ENCODE assay signal across 9 cellular contexts in genomic region chr3:68876112-68876713, GRCh38. TPM values are rescaled to one million over a fixed set of nuclear protein-coding genes. Genes with fewer than 3 reads are reported as not detected.
A peak's percentile ranks its signal among the peaks of the same experiment; 100 is the strongest.
DNase-seq lines count a peak whose midpoint lies in the region; ATAC-seq, FAIRE-seq and TF ChIP-seq lines count a peak whose summit lies in the region.
"Had no signal": no experiment of that assay in that cellular context is flagged by ENCODE, and none has a peak within 500 bp of the region (broad histone marks: within the 10 kb centered on the region; RNA-seq: fewer than 3 reads in every experiment).

No MANE protein-coding gene starts in this region.

- H3K36me3 Mint-ChIP-seq in astrocyte (ENCODE audit: low read depth, unreplicated experiment) = no peaks in the 10 kb centered on the region

- ATAC-seq in GM19463 (IDR thresholded peaks at IDR 0.05; ENCODE audit: unreplicated experiment) = peak; percentile 83
- peak; percentile 78 for ATAC-seq in HG03469 (IDR thresholded peaks at IDR 0.05; ENCODE audit: unreplicated experiment)

- DNase-seq in NCI-H2081 (lab: John Stamatoyannopoulos, UW) (peak; percentile 50 to 77), NCI-H2081 treated with DMSO at 0.1 percent for 48 hours (lab: John Stamatoyannopoulos, UW) (no peak), NCI-H774 (lab: John Stamatoyannopoulos, UW) (peak; percentile 3), astrocyte (ENCODE audit: low read depth) (peak; percentile 35), iPS DF 6.9 (ENCODE audit: low read depth, low spot score) (peak; percentile 54)
- peak; percentile 11 for DNase-seq in stimulated activated CD4-positive, alpha-beta T cell treated with anti-CD3 and anti-CD28 coated beads, Interleukin-1b, Interleukin-23, amount 100 ng/mL, for 48 hours

- H3K4me1 ChIP-seq in astrocyte (ENCODE audit: insufficient read depth, low read length) (no peaks in the 10 kb centered on the region), iPS DF 6.9 (ENCODE audit: control insufficient read depth, insufficient read depth, low read length) (no peaks in the 10 kb centered on the region)

- H3K79me2 ChIP-seq in astrocyte (ENCODE audit: insufficient read depth, low read length) = no peaks in the 10 kb centered on the region

- no peak overlapping the region for H3K9ac ChIP-seq in astrocyte (ENCODE audit: low read length)
- H3K9ac ChIP-seq: BLaER1 treated with 17β-estradiol and CSF1 and Interleukin-3, amounts not matched to agents 10 nM and 100 nM had no signal

- H3K36me3 ChIP-seq in astrocyte (ENCODE audit: insufficient read depth, low read length) (no peaks in the 10 kb centered on the region), iPS DF 6.9 (ENCODE audit: control insufficient read depth, insufficient read depth, low read length) (no peaks in the 10 kb centered on the region)
- H3K36me3 ChIP-seq: BLaER1 treated with 17β-estradiol and CSF1 and Interleukin-3, amounts not matched to agents 10 nM and 100 nM had no signal

- no peaks in the 10 kb centered on the region for H4K20me1 ChIP-seq in astrocyte (ENCODE audit: insufficient read depth, low read length)
- H4K20me1 ChIP-seq: BLaER1 treated with 17β-estradiol and CSF1 and Interleukin-3, amounts not matched to agents 10 nM and 100 nM had no signal

- H3K9me3 Mint-ChIP-seq in astrocyte (ENCODE audit: unreplicated experiment) = no peaks in the 10 kb centered on the region

- H3K9me3 ChIP-seq in astrocyte (ENCODE audit: insufficient read depth, low read depth, low read length) = no peaks in the 10 kb centered on the region
- H3K9me3 ChIP-seq in iPS DF 6.9 (ENCODE audit: control insufficient read depth, insufficient read depth, low read length) = no peaks in the 10 kb centered on the region
- H3K9me3 ChIP-seq: BLaER1 treated with 17β-estradiol and CSF1 and Interleukin-3, amounts not matched to agents 10 nM and 100 nM had no signal

- H3K4me3 ChIP-seq in astrocyte (ENCODE audit: insufficient read depth, low read depth, low read length) (no peak overlapping the region), iPS DF 6.9 (ENCODE audit: low read length) (no peak overlapping the region)
- H3K4me3 ChIP-seq: BLaER1 treated with 17β-estradiol and CSF1 and Interleukin-3, amounts not matched to agents 10 nM and 100 nM had no signal

- H3K4me3 Mint-ChIP-seq in astrocyte (ENCODE audit: unreplicated experiment) = no peak overlapping the region

- H3K27ac Mint-ChIP-seq in astrocyte (ENCODE audit: unreplicated experiment) = no peak overlapping the region

- H3K27me3 Mint-ChIP-seq in astrocyte (ENCODE audit: low read depth, unreplicated experiment) = no peaks in the 10 kb centered on the region

- H3K4me1 Mint-ChIP-seq in astrocyte (ENCODE audit: low read depth, unreplicated experiment) = no peaks in the 10 kb centered on the region

- H3K27ac ChIP-seq in astrocyte (ENCODE audit: low read depth, low read length) (no peak overlapping the region), iPS DF 6.9 (ENCODE audit: low read length) (no peak overlapping the region)
- H3K27ac ChIP-seq: BLaER1 treated with 17β-estradiol and CSF1 and Interleukin-3, amounts not matched to agents 10 nM and 100 nM had no signal

- peak; percentile 96 for TF ChIP-seq CTCF in astrocyte (IDR thresholded peaks at IDR 0.05; ENCODE audit: insufficient read depth, low read depth, low read length)

- H3K4me2 ChIP-seq in astrocyte (ENCODE audit: low read length) = no peak overlapping the region
- H3K4me2 ChIP-seq: BLaER1 treated with 17β-estradiol and CSF1 and Interleukin-3, amounts not matched to agents 10 nM and 100 nM had no signal

- H2AFZ ChIP-seq in astrocyte (ENCODE audit: low read depth, low read length) = no peak overlapping the region

- WGBS in iPS DF 6.9 (ENCODE audit: insufficient coverage, insufficient read length) = no CpG with 5 or more reads among the region's 6 CpGs

- peaks cover 5% of the 10 kb centered on the region for H3K27me3 ChIP-seq in astrocyte (ENCODE audit: insufficient read depth, low read length)
- no peaks in the 10 kb centered on the region for H3K27me3 ChIP-seq in iPS DF 6.9 (ENCODE audit: control insufficient read depth, insufficient read depth, low read length)
- H3K27me3 ChIP-seq: BLaER1 treated with 17β-estradiol and CSF1 and Interleukin-3, amounts not matched to agents 10 nM and 100 nM had no signal

- FAIRE-seq in astrocyte (lab: Jason Lieb, UNC) = peak; percentile 56

RNA-seq across cellular contexts. Expression of gene TAFA4, which starts 56.1 kb away (rescaled TPM):
- total RNA-seq in astrocyte = not detected in 2 replicates
